ENCODE assay signal across 1 cellular context in genomic region chr14:94689985-94690400, GRCh38.
TF ChIP-seq lines count a peak whose summit lies in the region.

No MANE protein-coding gene starts in this region.

TF ChIP-seq in SK-N-SH treated with all-trans-retinoic acid at 6 μM for 48 hours, 23 proteins besides CTCF, POLR2A, EP300 and RAD21 (continued from another document):
- TF ChIP-seq CSDC2 (CRISPR knock-in tag; IDR thresholded peaks at IDR 0.05) (no peak), OSR1 (CRISPR knock-in tag; IDR thresholded peaks at IDR 0.05) (no peak), PPARA (CRISPR knock-in tag; IDR thresholded peaks at IDR 0.05; ENCODE audit: borderline replicate concordance) (no peak), ZNF70 (CRISPR knock-in tag; IDR thresholded peaks at IDR 0.05) (no peak), ZFP30 (CRISPR knock-in tag; IDR thresholded peaks at IDR 0.05) (no peak), ZFP3 (CRISPR knock-in tag; IDR thresholded peaks at IDR 0.05) (no peak), ESRRG (CRISPR knock-in tag; IDR thresholded peaks at IDR 0.05) (no peak), CSRNP3 (CRISPR knock-in tag; IDR thresholded peaks at IDR 0.05) (no peak), ZNF565 (CRISPR knock-in tag; conservative IDR thresholded peaks at IDR 0.05; ENCODE audit: low read depth) (no peak), ISL1 (CRISPR knock-in tag; IDR thresholded peaks at IDR 0.05) (no peak), TSHZ2 (CRISPR knock-in tag; IDR thresholded peaks at IDR 0.05) (no peak)
TF ChIP-seq in SK-N-SH treated with all-trans-retinoic acid at 6 μM for 48 hours: peak in this region for 0.
